ENCODE assay signal across 26 cellular contexts in the genomic region with DNA sequence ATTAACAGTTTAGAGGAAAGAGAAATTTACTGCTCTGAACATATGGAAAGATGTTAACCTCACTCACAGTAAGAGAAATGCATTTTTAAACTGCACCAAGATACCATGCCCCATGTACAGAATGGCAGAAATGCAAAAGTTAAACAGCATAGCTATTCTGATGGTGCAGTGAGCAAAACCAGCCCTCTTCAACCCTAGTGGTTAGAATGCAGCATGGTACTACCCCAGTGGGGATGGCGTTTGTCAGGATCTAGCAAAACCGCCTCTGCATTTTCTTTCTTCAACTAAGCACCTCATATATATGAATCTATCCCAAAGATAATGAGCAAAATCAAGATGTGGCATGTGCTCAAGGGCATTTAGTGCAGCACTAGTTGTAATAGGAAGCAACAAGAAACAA.
"Had no signal": no experiment of that assay in that cellular context is flagged by ENCODE, and none has a peak within 500 bp of the region (broad histone marks: within the 10 kb centered on the region; RNA-seq: fewer than 3 reads in every experiment).

No MANE protein-coding gene starts in this region.

- H3K4me1 ChIP-seq: left lung, lower lobe of right lung, psoas muscle, testis had no signal

- H3K9me3 ChIP-seq: left lung, lower lobe of right lung, psoas muscle, spleen, testis, transverse colon had no signal

- H3K4me3 Mint-ChIP-seq: activated CD4-positive, alpha-beta memory T cell treated with anti-CD3 and anti-CD28 coated beads for 36 hours; activated CD4-positive, alpha-beta T cell treated with anti-CD3 and anti-CD28 coated beads, Interleukin-2, amount 10 ng/mL, durations not matched to agents 24 days and 14 days; activated naive CD4-positive, alpha-beta T cell treated with anti-CD3 and anti-CD28 coated beads, Interleukin-2, amount 50 U/mL, for 24 hours; activated naive CD8-positive, alpha-beta T cell treated with anti-CD3 and anti-CD28 coated beads, Interleukin-2, amount 50 U/mL, for 24 hours; nephron; T-helper 17 cell had no signal

- DNase-seq: activated CD4-positive, alpha-beta memory T cell treated with anti-CD3 and anti-CD28 coated beads for 36 hours; activated CD4-positive, alpha-beta T cell treated with anti-CD3 and anti-CD28 coated beads, Interleukin-2, amount 10 ng/mL, durations not matched to agents 24 days and 14 days; activated CD4-positive, CD25-positive, alpha-beta regulatory T cell treated with anti-CD3 and anti-CD28 coated beads, Interleukin-2, amount 50 U/mL, for 72 hours; activated CD8-positive, alpha-beta memory T cell treated with anti-CD3 and anti-CD28 coated beads, Interleukin-2, amount 50 U/mL, for 4 hours; activated naive CD8-positive, alpha-beta T cell treated with anti-CD3 and anti-CD28 coated beads, Interleukin-2, amount 50 U/mL, for 24 hours; activated T-cell treated with anti-CD3 and anti-CD28 coated beads, Interleukin-2, amount 50 U/mL, for 1 hour; amygdala; caudate nucleus; cortex of kidney; foreskin melanocyte; left lung; lower lobe of right lung; mesenchymal stem cell; psoas muscle; spleen; stimulated activated naive CD4-positive, alpha-beta T cell treated with Interleukin-2 at 50 U/mL for 16 hours; T-helper 17 cell; T1000; testis; transverse colon; WERI-Rb-1 had no signal

- H3K27me3 Mint-ChIP-seq: activated CD4-positive, alpha-beta memory T cell treated with anti-CD3 and anti-CD28 coated beads for 36 hours; activated CD4-positive, alpha-beta T cell treated with anti-CD3 and anti-CD28 coated beads, Interleukin-2, amount 10 ng/mL, durations not matched to agents 24 days and 14 days; activated naive CD4-positive, alpha-beta T cell treated with anti-CD3 and anti-CD28 coated beads, Interleukin-2, amount 50 U/mL, for 24 hours; activated naive CD8-positive, alpha-beta T cell treated with anti-CD3 and anti-CD28 coated beads, Interleukin-2, amount 50 U/mL, for 24 hours; T-helper 17 cell had no signal

- H3K27me3 ChIP-seq: left lung, spleen, testis, transverse colon had no signal

- H3K27ac ChIP-seq: left lung, lower lobe of right lung, psoas muscle, spleen, testis, transverse colon, WERI-Rb-1 had no signal

- H3K4me1 Mint-ChIP-seq: activated CD4-positive, alpha-beta T cell treated with anti-CD3 and anti-CD28 coated beads, Interleukin-2, amount 10 ng/mL, durations not matched to agents 24 days and 14 days; activated naive CD4-positive, alpha-beta T cell treated with anti-CD3 and anti-CD28 coated beads, Interleukin-2, amount 50 U/mL, for 24 hours had no signal

- H3K27ac Mint-ChIP-seq: activated CD4-positive, alpha-beta memory T cell treated with anti-CD3 and anti-CD28 coated beads for 36 hours; activated CD4-positive, alpha-beta T cell treated with anti-CD3 and anti-CD28 coated beads, Interleukin-2, amount 10 ng/mL, durations not matched to agents 24 days and 14 days; activated naive CD4-positive, alpha-beta T cell treated with anti-CD3 and anti-CD28 coated beads, Interleukin-2, amount 50 U/mL, for 24 hours; activated naive CD8-positive, alpha-beta T cell treated with anti-CD3 and anti-CD28 coated beads, Interleukin-2, amount 50 U/mL, for 24 hours; nephron had no signal

- H3K9me3 Mint-ChIP-seq: activated CD4-positive, alpha-beta memory T cell treated with anti-CD3 and anti-CD28 coated beads for 36 hours; activated CD4-positive, alpha-beta T cell treated with anti-CD3 and anti-CD28 coated beads, Interleukin-2, amount 10 ng/mL, durations not matched to agents 24 days and 14 days; activated naive CD4-positive, alpha-beta T cell treated with anti-CD3 and anti-CD28 coated beads, Interleukin-2, amount 50 U/mL, for 24 hours; activated naive CD8-positive, alpha-beta T cell treated with anti-CD3 and anti-CD28 coated beads, Interleukin-2, amount 50 U/mL, for 24 hours; nephron had no signal

- ATAC-seq: activated naive CD8-positive, alpha-beta T cell treated with anti-CD3 and anti-CD28 coated beads, Interleukin-2, amount 50 U/mL, for 24 hours; esophagus mucosa; left lung; lower lobe of right lung; psoas muscle; T-helper 17 cell had no signal

- H3K4me3 ChIP-seq: left lung, lower lobe of right lung, psoas muscle, spleen, testis, transverse colon had no signal

- FAIRE-seq: islet of Langerhans, urothelium cell line had no signal
